Comparison of ENCODE assay signal across 19 cellular contexts in genomic region chr6:66638099-66638498, GRCh38.
"Had no signal": no experiment of that assay in that cellular context is flagged by ENCODE, and none has a peak within 500 bp of the region (broad histone marks: within the 10 kb centered on the region; RNA-seq: fewer than 3 reads in every experiment).

No MANE protein-coding gene starts in this region.

- H3K27me3 Mint-ChIP-seq: activated CD4-positive, alpha-beta memory T cell treated with anti-CD3 and anti-CD28 coated beads, Interleukin-2, amount 10 ng/mL, durations not matched to agents 7 days and 5 days; activated CD4-positive, alpha-beta T cell treated with anti-CD3 and anti-CD28 coated beads, Interleukin-2, amount 10 ng/mL, durations not matched to agents 24 days and 14 days; activated naive CD4-positive, alpha-beta T cell treated with anti-CD3 and anti-CD28 coated beads, Interleukin-2, amount 10 ng/mL, durations not matched to agents 7 days and 5 days; activated naive CD8-positive, alpha-beta T cell treated with anti-CD3 and anti-CD28 coated beads, Interleukin-2, amount 50 U/mL, for 24 hours; dendritic cell treated with granulocyte-macrophage colony-stimulating factor and Interleukin-4, amounts not matched to agents 40 ng/mL and 50 ng/mL, for 4 days; naive thymus-derived CD4-positive, alpha-beta T cell; T-cell had no signal

- H3K27ac ChIP-seq: heart right ventricle, left lung, spleen, upper lobe of right lung had no signal

- H3K9me3 Mint-ChIP-seq: activated CD4-positive, alpha-beta T cell treated with anti-CD3 and anti-CD28 coated beads, Interleukin-2, amount 10 ng/mL, durations not matched to agents 24 days and 14 days; activated naive CD8-positive, alpha-beta T cell treated with anti-CD3 and anti-CD28 coated beads, Interleukin-2, amount 50 U/mL, for 24 hours; dendritic cell treated with granulocyte-macrophage colony-stimulating factor and Interleukin-4, amounts not matched to agents 40 ng/mL and 50 ng/mL, for 4 days had no signal

- H3K4me3 Mint-ChIP-seq: activated CD4-positive, alpha-beta memory T cell treated with anti-CD3 and anti-CD28 coated beads, Interleukin-2, amount 10 ng/mL, durations not matched to agents 7 days and 5 days; activated CD4-positive, alpha-beta T cell treated with anti-CD3 and anti-CD28 coated beads, Interleukin-2, amount 10 ng/mL, durations not matched to agents 24 days and 14 days; activated naive CD4-positive, alpha-beta T cell treated with anti-CD3 and anti-CD28 coated beads, Interleukin-2, amount 10 ng/mL, durations not matched to agents 7 days and 5 days; activated naive CD8-positive, alpha-beta T cell treated with anti-CD3 and anti-CD28 coated beads, Interleukin-2, amount 50 U/mL, for 24 hours; activated T-cell treated with anti-CD3 and anti-CD28 coated beads, Interleukin-2, amount 50 U/mL, for 72 hours; dendritic cell treated with granulocyte-macrophage colony-stimulating factor and Interleukin-4, amounts not matched to agents 40 ng/mL and 50 ng/mL, for 4 days; naive thymus-derived CD4-positive, alpha-beta T cell; T-cell had no signal

- H3K4me1 Mint-ChIP-seq: activated CD4-positive, alpha-beta memory T cell treated with anti-CD3 and anti-CD28 coated beads, Interleukin-2, amount 10 ng/mL, durations not matched to agents 7 days and 5 days; activated CD4-positive, alpha-beta T cell treated with anti-CD3 and anti-CD28 coated beads, Interleukin-2, amount 10 ng/mL, durations not matched to agents 24 days and 14 days; activated naive CD4-positive, alpha-beta T cell treated with anti-CD3 and anti-CD28 coated beads, Interleukin-2, amount 10 ng/mL, durations not matched to agents 7 days and 5 days; activated naive CD8-positive, alpha-beta T cell treated with anti-CD3 and anti-CD28 coated beads, Interleukin-2, amount 50 U/mL, for 24 hours; naive thymus-derived CD4-positive, alpha-beta T cell; T-cell had no signal

- H3K27me3 ChIP-seq: heart right ventricle, left lung, spleen, upper lobe of right lung had no signal

- H3K9me3 ChIP-seq: upper lobe of right lung had no signal

- DNase-seq: activated CD4-positive, alpha-beta memory T cell treated with anti-CD3 and anti-CD28 coated beads, Interleukin-2, amount 10 ng/mL, durations not matched to agents 7 days and 5 days; activated CD4-positive, alpha-beta T cell treated with anti-CD3 and anti-CD28 coated beads, Interleukin-2, amount 10 ng/mL, durations not matched to agents 24 days and 14 days; activated effector memory CD4-positive, alpha-beta T cell treated with anti-CD3 and anti-CD28 coated beads, Interleukin-2, amount 50 U/mL, for 16 hours; activated naive CD4-positive, alpha-beta T cell treated with anti-CD3 and anti-CD28 coated beads, Interleukin-2, amount 10 ng/mL, durations not matched to agents 7 days and 5 days; activated naive CD8-positive, alpha-beta T cell treated with anti-CD3 and anti-CD28 coated beads, Interleukin-2, amount 50 U/mL, for 24 hours; activated T-cell treated with anti-CD3 and anti-CD28 coated beads, Interleukin-2, amount 50 U/mL, for 72 hours; effector CD4-positive, alpha-beta T cell; heart right ventricle; naive thymus-derived CD4-positive, alpha-beta T cell; retina; spleen; stimulated activated CD4-positive, alpha-beta T cell treated with anti-CD3 and anti-CD28 coated beads, Interleukin-4, amount 100 ng/mL, for 24 hours; stimulated activated naive CD4-positive, alpha-beta T cell treated with Interleukin-2 at 50 U/mL for 16 hours; T-cell; T-helper 9 cell; upper lobe of right lung had no signal

- H3K4me1 ChIP-seq: heart right ventricle, left lung, spleen, upper lobe of right lung had no signal

- H3K36me3 ChIP-seq: heart right ventricle, left lung, spleen, upper lobe of right lung had no signal

- H3K36me3 Mint-ChIP-seq: activated naive CD4-positive, alpha-beta T cell treated with anti-CD3 and anti-CD28 coated beads, Interleukin-2, amount 10 ng/mL, durations not matched to agents 7 days and 5 days; naive thymus-derived CD4-positive, alpha-beta T cell; T-cell had no signal

- H3K27ac Mint-ChIP-seq: activated CD4-positive, alpha-beta memory T cell treated with anti-CD3 and anti-CD28 coated beads, Interleukin-2, amount 10 ng/mL, durations not matched to agents 7 days and 5 days; activated CD4-positive, alpha-beta T cell treated with anti-CD3 and anti-CD28 coated beads, Interleukin-2, amount 10 ng/mL, durations not matched to agents 24 days and 14 days; activated naive CD4-positive, alpha-beta T cell treated with anti-CD3 and anti-CD28 coated beads, Interleukin-2, amount 10 ng/mL, durations not matched to agents 7 days and 5 days; activated naive CD8-positive, alpha-beta T cell treated with anti-CD3 and anti-CD28 coated beads, Interleukin-2, amount 50 U/mL, for 24 hours; activated T-cell treated with anti-CD3 and anti-CD28 coated beads, Interleukin-2, amount 50 U/mL, for 72 hours; dendritic cell treated with granulocyte-macrophage colony-stimulating factor and Interleukin-4, amounts not matched to agents 40 ng/mL and 50 ng/mL, for 4 days; naive thymus-derived CD4-positive, alpha-beta T cell; T-cell had no signal

- H3K4me3 ChIP-seq: heart right ventricle, left lung, lung, spleen, upper lobe of right lung had no signal
